16 cellular contexts compared by ENCODE assay signal in genomic region chr7:42457663-42458062, GRCh38.
"Had no signal": no experiment of that assay in that cellular context is flagged by ENCODE, and none has a peak within 500 bp of the region (broad histone marks: within the 10 kb centered on the region; RNA-seq: fewer than 3 reads in every experiment).

No MANE protein-coding gene starts in this region.

- H3K27ac Mint-ChIP-seq: activated CD4-positive, alpha-beta memory T cell treated with anti-CD3 and anti-CD28 coated beads for 36 hours; activated CD8-positive, alpha-beta memory T cell treated with anti-CD3 and anti-CD28 coated beads, Interleukin-2, amount 10 ng/mL, durations not matched to agents 7 days and 5 days; activated naive CD4-positive, alpha-beta T cell treated with anti-CD3 and anti-CD28 coated beads, Interleukin-2, amount 10 ng/mL, durations not matched to agents 7 days and 5 days; stimulated activated memory B cell treated with anti-CD40 and anti-IgM and Interleukin-4, amounts not matched to agents 10 μg/mL and 1 μg/mL and 100 μg/mL, for 72 hours had no signal

- H3K4me1 ChIP-seq: adrenal gland, esophagus squamous epithelium, psoas muscle, thyroid gland had no signal

- H3K27ac ChIP-seq: adrenal gland, esophagus squamous epithelium, psoas muscle, thyroid gland, VCaP had no signal

- DNase-seq: activated CD4-positive, alpha-beta memory T cell treated with anti-CD3 and anti-CD28 coated beads for 36 hours; activated CD8-positive, alpha-beta memory T cell treated with anti-CD3 and anti-CD28 coated beads, Interleukin-2, amount 10 ng/mL, durations not matched to agents 7 days and 5 days; activated naive CD4-positive, alpha-beta T cell treated with anti-CD3 and anti-CD28 coated beads, Interleukin-2, amount 10 ng/mL, durations not matched to agents 7 days and 5 days; activated T-cell treated with anti-CD3 and anti-CD28 coated beads, Interleukin-2, amount 50 U/mL, for 1 hour; adrenal gland; caudate nucleus; esophagus squamous epithelium; hypothalamus; mesendoderm; psoas muscle; sigmoid colon; stimulated activated CD4-positive, alpha-beta T cell treated with anti-CD3 and anti-CD28 coated beads, Interleukin-2, amount 100 ng/mL, for 48 hours; T-helper 1 cell; thyroid gland had no signal

- H3K9me3 Mint-ChIP-seq: activated CD4-positive, alpha-beta memory T cell treated with anti-CD3 and anti-CD28 coated beads for 36 hours; activated naive CD4-positive, alpha-beta T cell treated with anti-CD3 and anti-CD28 coated beads, Interleukin-2, amount 10 ng/mL, durations not matched to agents 7 days and 5 days; stimulated activated memory B cell treated with anti-CD40 and anti-IgM and Interleukin-4, amounts not matched to agents 10 μg/mL and 1 μg/mL and 100 μg/mL, for 72 hours had no signal

- H3K4me3 ChIP-seq: adrenal gland, esophagus squamous epithelium, psoas muscle, sigmoid colon, thyroid gland had no signal

- H3K4me3 Mint-ChIP-seq: activated CD4-positive, alpha-beta memory T cell treated with anti-CD3 and anti-CD28 coated beads for 36 hours; activated CD8-positive, alpha-beta memory T cell treated with anti-CD3 and anti-CD28 coated beads, Interleukin-2, amount 10 ng/mL, durations not matched to agents 7 days and 5 days; activated naive CD4-positive, alpha-beta T cell treated with anti-CD3 and anti-CD28 coated beads, Interleukin-2, amount 10 ng/mL, durations not matched to agents 7 days and 5 days; stimulated activated memory B cell treated with anti-CD40 and anti-IgM and Interleukin-4, amounts not matched to agents 10 μg/mL and 1 μg/mL and 100 μg/mL, for 72 hours had no signal

- H3K27me3 ChIP-seq: adrenal gland, esophagus squamous epithelium, sigmoid colon, thyroid gland had no signal

- H3K36me3 ChIP-seq: adrenal gland, esophagus squamous epithelium, sigmoid colon, thyroid gland had no signal

- H3K9me3 ChIP-seq: adrenal gland, esophagus squamous epithelium, psoas muscle, sigmoid colon, thyroid gland had no signal

- H3K27me3 Mint-ChIP-seq: activated CD4-positive, alpha-beta memory T cell treated with anti-CD3 and anti-CD28 coated beads for 36 hours; activated CD8-positive, alpha-beta memory T cell treated with anti-CD3 and anti-CD28 coated beads, Interleukin-2, amount 10 ng/mL, durations not matched to agents 7 days and 5 days; activated naive CD4-positive, alpha-beta T cell treated with anti-CD3 and anti-CD28 coated beads, Interleukin-2, amount 10 ng/mL, durations not matched to agents 7 days and 5 days had no signal

- H3K36me3 Mint-ChIP-seq: activated CD4-positive, alpha-beta memory T cell treated with anti-CD3 and anti-CD28 coated beads for 36 hours; activated CD8-positive, alpha-beta memory T cell treated with anti-CD3 and anti-CD28 coated beads, Interleukin-2, amount 10 ng/mL, durations not matched to agents 7 days and 5 days; activated naive CD4-positive, alpha-beta T cell treated with anti-CD3 and anti-CD28 coated beads, Interleukin-2, amount 10 ng/mL, durations not matched to agents 7 days and 5 days; stimulated activated memory B cell treated with anti-CD40 and anti-IgM and Interleukin-4, amounts not matched to agents 10 μg/mL and 1 μg/mL and 100 μg/mL, for 72 hours had no signal

- H3K4me1 Mint-ChIP-seq: activated naive CD4-positive, alpha-beta T cell treated with anti-CD3 and anti-CD28 coated beads, Interleukin-2, amount 10 ng/mL, durations not matched to agents 7 days and 5 days; stimulated activated memory B cell treated with anti-CD40 and anti-IgM and Interleukin-4, amounts not matched to agents 10 μg/mL and 1 μg/mL and 100 μg/mL, for 72 hours had no signal
